ENCODE assay signal across 12 cellular contexts in the genomic region with DNA sequence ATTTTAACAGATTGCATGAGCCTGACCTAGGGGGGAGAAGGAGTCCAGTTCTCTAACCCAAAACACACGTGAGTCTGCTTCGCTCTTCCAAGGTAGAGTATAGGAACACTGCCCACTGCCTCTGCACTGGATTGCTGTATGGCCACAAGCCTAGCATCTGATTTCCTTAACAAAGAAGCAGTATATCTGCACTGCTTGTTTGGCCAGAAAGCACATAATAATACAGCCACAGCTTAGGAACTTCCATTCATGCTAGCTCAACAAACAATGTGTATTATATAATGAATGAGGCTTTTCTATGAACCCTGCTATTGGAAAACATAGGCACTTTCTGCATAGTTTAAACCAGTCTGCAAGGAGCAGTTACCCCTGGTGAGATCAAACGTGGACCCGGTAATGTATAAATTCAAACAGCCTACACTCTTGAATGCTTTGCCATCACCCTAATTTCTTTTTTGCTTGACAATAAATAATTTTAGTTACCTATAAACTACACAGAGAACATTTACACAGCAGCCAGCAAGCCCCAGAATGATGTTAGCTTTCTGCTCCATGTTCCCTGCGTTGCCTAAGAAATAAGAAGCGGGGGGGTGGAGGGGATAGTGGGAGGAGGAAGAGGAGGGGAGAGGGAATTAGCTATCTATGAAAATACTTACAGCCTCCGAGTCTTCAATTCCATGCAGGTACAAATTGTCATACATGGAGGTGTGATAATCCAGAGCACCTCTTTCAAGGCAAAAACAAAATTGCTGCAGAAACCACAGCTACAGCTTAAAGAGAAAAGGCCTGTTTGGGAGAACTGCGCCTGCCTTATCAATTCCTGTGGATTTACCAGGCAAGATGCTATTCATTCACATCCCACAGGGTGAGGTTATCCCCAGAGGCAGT.
A peak's percentile ranks its signal among the peaks of the same experiment; 100 is the strongest.
DNase-seq lines count a peak whose midpoint lies in the region; ATAC-seq and TF ChIP-seq lines count a peak whose summit lies in the region.
"Had no signal": no experiment of that assay in that cellular context is flagged by ENCODE, and none has a peak within 500 bp of the region (broad histone marks: within the 10 kb centered on the region; RNA-seq: fewer than 3 reads in every experiment).

No MANE protein-coding gene starts in this region.

- peak overlapping the region; percentile 80 for H3K4me3 Mint-ChIP-seq in neural progenitor cell

- intact Hi-C loops in dorsolateral prefrontal cortex (cut with DNase I), result no loop called here

- H3K9me3 Mint-ChIP-seq in neural progenitor cell, result no peaks in the 10 kb centered on the region

- ATAC-seq in HG03457 (IDR thresholded peaks at IDR 0.05; ENCODE audit: unreplicated experiment), result no peak
- ATAC-seq: mucosa of descending colon had no signal

- H3K36me3 ChIP-seq in neural progenitor cell, result no peaks in the 10 kb centered on the region
- H3K36me3 ChIP-seq: BLaER1 treated with 17β-estradiol and CSF1 and Interleukin-3, amounts not matched to agents 10 nM and 100 nM had no signal

- peak overlapping the region; percentile 96 for H2AFZ ChIP-seq in neural progenitor cell (replicated peaks)

- DNase-seq in G401 (ENCODE audit: low spot score) (peak; percentile 73), NCI-H345 (lab: John Stamatoyannopoulos, UW) (peak; percentile 47), dorsolateral prefrontal cortex (no peak), neural progenitor cell (ENCODE audit: low spot score) (peak; percentile 17), GM13977 (ENCODE audit: low spot score) (no peak), NCI-H2029 (lab: John Stamatoyannopoulos, UW) (no peak), H4 (ENCODE audit: low spot score) (no peak)
- DNase-seq: activated effector memory CD4-positive, alpha-beta T cell treated with anti-CD3 and anti-CD28 coated beads, Interleukin-2, amount 50 U/mL, for 16 hours; mucosa of descending colon had no signal

- H3K27ac ChIP-seq in dorsolateral prefrontal cortex, result peak overlapping the region in 57 of 59 donors; percentile 3 to 88 (median 72)
- H3K27ac ChIP-seq in neural progenitor cell, result no peak overlapping the region
- H3K27ac ChIP-seq: BLaER1 treated with 17β-estradiol and CSF1 and Interleukin-3, amounts not matched to agents 10 nM and 100 nM had no signal

- H3K4me3 ChIP-seq in dorsolateral prefrontal cortex (peak overlapping the region; percentile 18 to 73 (median 61)), neural progenitor cell (peak overlapping the region; percentile 28)
- H3K4me3 ChIP-seq: BLaER1 treated with 17β-estradiol and CSF1 and Interleukin-3, amounts not matched to agents 10 nM and 100 nM; mucosa of descending colon had no signal

- H3K27me3 ChIP-seq in dorsolateral prefrontal cortex (no peaks in the 10 kb centered on the region), neural progenitor cell (no peaks in the 10 kb centered on the region)
- H3K27me3 ChIP-seq: BLaER1 treated with 17β-estradiol and CSF1 and Interleukin-3, amounts not matched to agents 10 nM and 100 nM had no signal

- TF ChIP-seq CTCF in dorsolateral prefrontal cortex (IDR thresholded peaks at IDR 0.05 in 54 of 56, conservative IDR thresholded peaks at IDR 0.05 in 2 of 56; ENCODE audit: low read depth in 1 of 56, partially characterized antibody in 56 of 56), result peak in 2 of 56 donors; percentile 15 to 16
- no peak for TF ChIP-seq CTCF in neural progenitor cell (IDR thresholded peaks at IDR 0.05)
- TF ChIP-seq CTCF in GM13977 (IDR thresholded peaks at IDR 0.05; ENCODE audit: extremely low read depth, insufficient read depth, missing control alignments), result no peak

- no peaks in the 10 kb centered on the region for H4K20me1 ChIP-seq in neural progenitor cell (ENCODE audit: low read depth)
- H4K20me1 ChIP-seq: BLaER1 treated with 17β-estradiol and CSF1 and Interleukin-3, amounts not matched to agents 10 nM and 100 nM had no signal

- H3K4me1 Mint-ChIP-seq in neural progenitor cell, result peaks cover 30% of the 10 kb centered on the region

- no peak overlapping the region for H3K9ac ChIP-seq in neural progenitor cell
- H3K9ac ChIP-seq: BLaER1 treated with 17β-estradiol and CSF1 and Interleukin-3, amounts not matched to agents 10 nM and 100 nM had no signal

- in situ Hi-C loops in G401 (cut with HindIII; ENCODE audit: low sequenced_read_pairs) (no loop called here), GM13977 (cut with MboI; ENCODE audit: low pct_unique_long_range_greater_than_20kb, low sequenced_read_pairs, unreplicated experiment) (no loop called here)

- H3K36me3 Mint-ChIP-seq in neural progenitor cell, result peaks cover 8% of the 10 kb centered on the region

- no peaks in the 10 kb centered on the region for H3K79me2 ChIP-seq in neural progenitor cell (ENCODE audit: low read depth)

- peaks cover 14% of the 10 kb centered on the region for H3K4me1 ChIP-seq in neural progenitor cell
- H3K4me1 ChIP-seq: BLaER1 treated with 17β-estradiol and CSF1 and Interleukin-3, amounts not matched to agents 10 nM and 100 nM had no signal

- peak overlapping the region; percentile 69 for H3K27ac Mint-ChIP-seq in neural progenitor cell
- H3K27ac Mint-ChIP-seq: progenitor cell of endocrine pancreas had no signal

- peaks cover 4% of the 10 kb centered on the region for H3K27me3 Mint-ChIP-seq in neural progenitor cell (ENCODE audit: insufficient read depth, low read depth)

- H3K4me2 ChIP-seq in neural progenitor cell, result peak overlapping the region; percentile 51
- H3K4me2 ChIP-seq: BLaER1 treated with 17β-estradiol and CSF1 and Interleukin-3, amounts not matched to agents 10 nM and 100 nM had no signal

- H3F3A ChIP-seq in neural progenitor cell (ENCODE audit: low read depth), result no peaks in the 10 kb centered on the region

- no peaks in the 10 kb centered on the region for H3K9me3 ChIP-seq in neural progenitor cell (ENCODE audit: low read depth)
- H3K9me3 ChIP-seq: BLaER1 treated with 17β-estradiol and CSF1 and Interleukin-3, amounts not matched to agents 10 nM and 100 nM; mucosa of descending colon had no signal

Comparison
In these comparisons a context has a peak if more than half of its experiments do, and no peak if none do; other contexts are left out.
1. DNase-seq: peak in G401 (single experiment), NCI-H345 (single experiment) and neural progenitor cell (single experiment); none in dorsolateral prefrontal cortex (0 of 10), GM13977 (single experiment), NCI-H2029 (single experiment) and H4 (single experiment).